21 cellular contexts compared by ENCODE assay signal in genomic region chr4:151219938-151220337, GRCh38. TPM values are rescaled to one million over a fixed set of nuclear protein-coding genes. Genes with fewer than 3 reads are reported as not detected.
A peak's percentile ranks its signal among the peaks of the same experiment; 100 is the strongest.
DNase-seq lines count a peak whose midpoint lies in the region; ATAC-seq and TF ChIP-seq lines count a peak whose summit lies in the region.
"Had no signal": no experiment of that assay in that cellular context is flagged by ENCODE, and none has a peak within 500 bp of the region (broad histone marks: within the 10 kb centered on the region; RNA-seq: fewer than 3 reads in every experiment).

No MANE protein-coding gene starts in this region.

- DNase-seq in Jurkat, Clone E6-1 (ENCODE audit: low read depth, low spot score) = peak; percentile 53
- DNase-seq in NCI-H82 treated with DMSO at 0.1 percent for 48 hours (lab: John Stamatoyannopoulos, UW; ENCODE audit: unreplicated experiment) (peak; percentile 33), NCI-H1092 treated with DMSO at 0.1 percent for 48 hours (lab: John Stamatoyannopoulos, UW) (no peak), brain microvascular endothelial cell (no peak), mammary epithelial cell (no peak)
- peak in 3 of 9 donors; percentile 5 to 14 (median 13) for DNase-seq in naive thymus-derived CD4-positive, alpha-beta T cell
- DNase-seq: 8988T; ACHN; BE2C; C1 segment of cervical spinal cord; Caco-2; Calu3; CD4-positive, CD25-positive, alpha-beta regulatory T cell; CD8-positive, alpha-beta T cell; DMS79 treated with DMSO at 0.1 percent for 48 hours; GF-D8 had no signal

- intact Hi-C loops in naive thymus-derived CD4-positive, alpha-beta T cell (cut with micrococcal nuclease) = no loop called here
- intact Hi-C loops in mammary epithelial cell (cut with micrococcal nuclease) = no loop called here

- no peaks in the 10 kb centered on the region for H3K36me3 ChIP-seq in naive thymus-derived CD4-positive, alpha-beta T cell (ENCODE audit: control insufficient read depth in 2 of 3, insufficient read depth in 3 of 3, low read length in 3 of 3)
- H3K36me3 ChIP-seq in brain microvascular endothelial cell (replicated peaks) (no peaks in the 10 kb centered on the region), mammary epithelial cell (ENCODE audit: insufficient read depth, low read length) (peaks cover 1% of the 10 kb centered on the region)
- H3K36me3 ChIP-seq: BE2C, BLaER1 had no signal

- peak; percentile 29 for ATAC-seq in naive thymus-derived CD4-positive, alpha-beta T cell
- ATAC-seq in HG03460 (IDR thresholded peaks at IDR 0.05; ENCODE audit: unreplicated experiment) = no peak
- ATAC-seq: CD8-positive, alpha-beta T cell had no signal

- dilution Hi-C loops in mammary epithelial cell (cut with HindIII; ENCODE audit: low sequenced_read_pairs) = no loop called here

- no peaks in the 10 kb centered on the region for H3K36me3 Mint-ChIP-seq in naive thymus-derived CD4-positive, alpha-beta T cell
- H3K36me3 Mint-ChIP-seq: CD14-positive monocyte; CD4-positive, CD25-positive, alpha-beta regulatory T cell; CD8-positive, alpha-beta T cell had no signal

- no peak overlapping the region for H3K4me3 ChIP-seq in Jurkat, Clone E6-1 (ENCODE audit: low read length)
- no peak overlapping the region for H3K4me3 ChIP-seq in naive thymus-derived CD4-positive, alpha-beta T cell (ENCODE audit: low read length)
- no peak overlapping the region for H3K4me3 ChIP-seq in brain microvascular endothelial cell (ENCODE audit: low read depth, low read length)
- no peak overlapping the region for H3K4me3 ChIP-seq in mammary epithelial cell (replicated peaks in 1 of 3; ENCODE audit: insufficient read depth in 1 of 3, low read depth in 2 of 3, low read length in 3 of 3)
- H3K4me3 ChIP-seq: BLaER1 had no signal

- H3K27ac ChIP-seq in naive thymus-derived CD4-positive, alpha-beta T cell (ENCODE audit: low read depth, low read length) = no peak overlapping the region
- no peak overlapping the region for H3K27ac ChIP-seq in brain microvascular endothelial cell
- no peak overlapping the region for H3K27ac ChIP-seq in mammary epithelial cell (ENCODE audit: insufficient read depth, low read depth, low read length)
- H3K27ac ChIP-seq: BLaER1 had no signal

- no peak overlapping the region for H2AFZ ChIP-seq in mammary epithelial cell (ENCODE audit: low read depth, low read length)

- TF ChIP-seq CTCF in brain microvascular endothelial cell (IDR thresholded peaks at IDR 0.05; ENCODE audit: low read depth, low read length, missing control alignments) (no peak), mammary epithelial cell (conservative IDR thresholded peaks at IDR 0.05 in 1 of 2, IDR thresholded peaks at IDR 0.05 in 1 of 2; ENCODE audit: extremely low read depth in 1 of 2, insufficient read depth in 1 of 2, low read depth in 1 of 2, low read length in 2 of 2) (no peak)

- no peaks in the 10 kb centered on the region for H3K4me1 ChIP-seq in naive thymus-derived CD4-positive, alpha-beta T cell (ENCODE audit: control insufficient read depth in 2 of 2, insufficient read depth in 2 of 2, low read length in 2 of 2)
- H3K4me1 ChIP-seq in mammary epithelial cell (ENCODE audit: insufficient read depth, low read length) = no peaks in the 10 kb centered on the region
- H3K4me1 ChIP-seq: BE2C, BLaER1, Caco-2 had no signal

- H3K4me1 Mint-ChIP-seq in naive thymus-derived CD4-positive, alpha-beta T cell = peaks cover 0 to 10% (median 0%) of the 10 kb centered on the region in 7 donors
- H3K4me1 Mint-ChIP-seq: CD14-positive monocyte; CD4-positive, CD25-positive, alpha-beta regulatory T cell had no signal

- peaks cover 33 to 68% (median 49%) of the 10 kb centered on the region in 5 donors for H3K27me3 Mint-ChIP-seq in naive thymus-derived CD4-positive, alpha-beta T cell

- no peaks in the 10 kb centered on the region for H4K20me1 ChIP-seq in mammary epithelial cell (ENCODE audit: insufficient read depth, low read length)
- H4K20me1 ChIP-seq: BLaER1 had no signal

- no peaks in the 10 kb centered on the region for H3K9me3 ChIP-seq in naive thymus-derived CD4-positive, alpha-beta T cell (ENCODE audit: control insufficient read depth in 2 of 3, low read length in 3 of 3)
- H3K9me3 ChIP-seq in mammary epithelial cell (replicated peaks; ENCODE audit: insufficient read depth, low read length) = no peaks in the 10 kb centered on the region
- H3K9me3 ChIP-seq: BE2C, BLaER1, Caco-2 had no signal

- no TSS peak for BruUV-seq in mammary epithelial cell (replicated peaks; lab: Mats Ljungman, UMichigan)

- no peak overlapping the region for H3K4me2 ChIP-seq in mammary epithelial cell (ENCODE audit: insufficient read depth, low read depth, low read length)
- H3K4me2 ChIP-seq: BLaER1 had no signal

- no peak overlapping the region for H3K9ac ChIP-seq in mammary epithelial cell (ENCODE audit: insufficient read depth, low read length)
- H3K9ac ChIP-seq: BLaER1 had no signal

- H3K4me3 Mint-ChIP-seq in naive thymus-derived CD4-positive, alpha-beta T cell = no peak overlapping the region
- H3K4me3 Mint-ChIP-seq: CD14-positive monocyte; CD4-positive, CD25-positive, alpha-beta regulatory T cell; CD8-positive, alpha-beta T cell had no signal

- CTCF ChIA-PET in naive thymus-derived CD4-positive, alpha-beta T cell (lab: Charles Lee) = interaction anchor here (0.5 kb wide), 1 partner anchor 1711 kb away, joined by 3 read pairs; no protein-coding TSS in a partner anchor
- CTCF ChIA-PET in mammary epithelial cell (lab: Charles Lee; ENCODE audit: low non-redundant PET) = no interaction called here

- POLR2A ChIA-PET in naive thymus-derived CD4-positive, alpha-beta T cell (lab: Charles Lee) = no interaction called here

- no peaks in the 10 kb centered on the region for H3K27me3 ChIP-seq in naive thymus-derived CD4-positive, alpha-beta T cell (ENCODE audit: control insufficient read depth in 2 of 2, insufficient read depth in 2 of 2, low read length in 2 of 2)
- no peaks in the 10 kb centered on the region for H3K27me3 ChIP-seq in brain microvascular endothelial cell (replicated peaks)
- H3K27me3 ChIP-seq in mammary epithelial cell (ENCODE audit: insufficient read depth, low read length) = no peaks in the 10 kb centered on the region
- H3K27me3 ChIP-seq: BE2C, BLaER1 had no signal

- 98% methylated on average over 2 of the region's 2 CpGs for WGBS in mammary epithelial cell (ENCODE audit: low coverage, missing lambda C conversion rate)

- H3K27ac Mint-ChIP-seq in naive thymus-derived CD4-positive, alpha-beta T cell = no peak overlapping the region
- H3K27ac Mint-ChIP-seq: CD14-positive monocyte; CD4-positive, CD25-positive, alpha-beta regulatory T cell; CD8-positive, alpha-beta T cell had no signal

- H3K9me3 Mint-ChIP-seq in naive thymus-derived CD4-positive, alpha-beta T cell = peaks cover 0 to 7% (median 2%) of the 10 kb centered on the region in 11 donors
- H3K9me3 Mint-ChIP-seq: CD8-positive, alpha-beta T cell had no signal

- H3K79me2 ChIP-seq in mammary epithelial cell (ENCODE audit: insufficient read depth, low read length) = peaks cover 3% of the 10 kb centered on the region

- in situ Hi-C loops in brain microvascular endothelial cell (cut with HindIII; ENCODE audit: low pct_ligation_motif_present, low sequenced_read_pairs) = no loop called here
- in situ Hi-C loops in mammary epithelial cell (cut with MboI; ENCODE audit: low sequenced_read_pairs in 2 of 2) = no loop called here

RNA-seq across cellular contexts. Expression of gene PRSS48, which starts 57.0 kb away (rescaled TPM):
- not detected for polyA plus RNA-seq in Jurkat, Clone E6-1 (2012; ENCODE audit: insufficient read depth, insufficient read length)
- not detected for total RNA-seq in naive thymus-derived CD4-positive, alpha-beta T cell
- polyA plus RNA-seq in naive thymus-derived CD4-positive, alpha-beta T cell = not detected
- total RNA-seq in mammary epithelial cell = under 1 TPM in 1 of 2 donors, not detected in 1; 0.17 TPM
- not detected for polyA plus RNA-seq in mammary epithelial cell
- not detected for polyA minus RNA-seq in mammary epithelial cell
- total RNA-seq: A673; Caco-2; Calu3; CD4-positive, CD25-positive, alpha-beta regulatory T cell; CD8-positive, alpha-beta T cell had no signal
- polyA plus RNA-seq: AG04450; CD14-positive monocyte; CD4-positive, CD25-positive, alpha-beta regulatory T cell had no signal

Comparison
In these comparisons a context has a peak if more than half of its experiments do, and no peak if none do; other contexts are left out.
1. DNase-seq: peak in Jurkat, Clone E6-1 (single experiment) and NCI-H82 treated with DMSO at 0.1 percent for 48 hours (single experiment); none in NCI-H1092 treated with DMSO at 0.1 percent for 48 hours (single experiment), brain microvascular endothelial cell (single experiment) and mammary epithelial cell (single experiment).